ENCODE assay signal across 1 cellular context in genomic region chr22:46251266-46251665, GRCh38.
TF ChIP-seq lines count a peak whose summit lies in the region.

No MANE protein-coding gene starts in this region.

TF ChIP-seq in A549, 52 proteins besides CTCF, POLR2A, EP300 and RAD21:
- no peak for TF ChIP-seq RFX5 (IDR thresholded peaks at IDR 0.05)
